Comparison of ENCODE assay signal across 8 cellular contexts in genomic region chr4:39046243-39046642, GRCh38. TPM values are rescaled to one million over a fixed set of nuclear protein-coding genes. Genes with fewer than 3 reads are reported as not detected.
DNase-seq lines count a peak whose midpoint lies in the region; ATAC-seq, FAIRE-seq and TF ChIP-seq lines count a peak whose summit lies in the region.

No MANE protein-coding gene starts in this region.

- TSS peak; percentile 61 for BruUV-seq in K562 (replicated peaks; lab: Mats Ljungman, UMichigan)

- no peak for TF ChIP-seq RAD21 in K562 (CRISPR knock-in tag; conservative IDR thresholded peaks at IDR 0.05 in 1 of 2, IDR thresholded peaks at IDR 0.05 in 1 of 2)

- no peak for TF ChIP-seq POLR2A in K562 (conservative IDR thresholded peaks at IDR 0.05)

- no peaks in the 10 kb centered on the region for H3K9me3 ChIP-seq in CD4-positive, alpha-beta memory T cell (ENCODE audit: control insufficient read depth in 1 of 2, low read length in 2 of 2)
- H3K9me3 ChIP-seq in K562 (replicated peaks; ENCODE audit: control insufficient read depth, insufficient read depth, low read depth, low read length), result no peaks in the 10 kb centered on the region

- H3K27me3 Mint-ChIP-seq in CD4-positive, alpha-beta memory T cell, result no peaks in the 10 kb centered on the region
- no peaks in the 10 kb centered on the region for H3K27me3 Mint-ChIP-seq in naive thymus-derived CD8-positive, alpha-beta T cell

- peaks cover 0 to 18% of the 10 kb centered on the region in 2 donors for H3K36me3 Mint-ChIP-seq in CD4-positive, alpha-beta memory T cell
- no peaks in the 10 kb centered on the region for H3K36me3 Mint-ChIP-seq in naive thymus-derived CD8-positive, alpha-beta T cell

- TF ChIP-seq CTCF in K562 (IDR thresholded peaks at IDR 0.05 in 2 of 3, conservative IDR thresholded peaks at IDR 0.05 in 1 of 3; ENCODE audit: insufficient read depth in 2 of 3, low read depth in 1 of 3, low read length in 3 of 3) (no peak), GM10266 (IDR thresholded peaks at IDR 0.05; ENCODE audit: control insufficient read depth, insufficient read depth, low read depth, missing control alignments) (no peak)

- peak overlapping the region; percentile 81 to 98 (median 94) for H3K4me3 Mint-ChIP-seq in CD4-positive, alpha-beta memory T cell
- peak overlapping the region; percentile 82 to 98 (median 92) for H3K4me3 Mint-ChIP-seq in naive thymus-derived CD8-positive, alpha-beta T cell

- in situ Hi-C loops in K562 (cut with MboI), result no loop called here

- H3K9me3 Mint-ChIP-seq in CD4-positive, alpha-beta memory T cell, result peaks cover 0 to 2% (median 0%) of the 10 kb centered on the region in 8 donors
- H3K9me3 Mint-ChIP-seq in naive thymus-derived CD8-positive, alpha-beta T cell, result no peaks in the 10 kb centered on the region

- H3K79me2 ChIP-seq in K562 (ENCODE audit: control insufficient read depth, insufficient read depth, low read length), result peaks cover 31% of the 10 kb centered on the region

- peak overlapping the region; percentile 73 to 88 for H3K9ac ChIP-seq in K562 (ENCODE audit: insufficient read depth in 1 of 2, low read depth in 2 of 2, low read length in 2 of 2)

- H3K4me3 ChIP-seq in CD4-positive, alpha-beta memory T cell (ENCODE audit: low read length in 2 of 2), result peak overlapping the region; percentile 2 to 73
- H3K4me3 ChIP-seq in K562, result peak overlapping the region; percentile 71

- no peaks in the 10 kb centered on the region for H3K36me3 ChIP-seq in CD4-positive, alpha-beta memory T cell (ENCODE audit: insufficient read depth, low read length)
- H3K36me3 ChIP-seq in K562 (ENCODE audit: control insufficient read depth, insufficient read depth, low read length), result no peaks in the 10 kb centered on the region

- CTCF ChIA-PET in CD4-positive, alpha-beta memory T cell (lab: Charles Lee; ENCODE audit: partially characterized antibody), result interaction anchor here (0.7 to 4.8 kb wide), 8 partner anchors 15 to 729 kb away, joined by 3 to 43 read pairs (median 4); partner anchors contain the start of gene TMEM156
- CTCF ChIA-PET in K562 (lab: Yijun Ruan, JAX; ENCODE audit: low intra/inter-chr PET ratio), result no interaction called here

- TF ChIP-seq EP300 in K562 (IDR thresholded peaks at IDR 0.05; ENCODE audit: low read length), result peak; percentile 37

- peaks cover 51% of the 10 kb centered on the region for H3K4me1 ChIP-seq in CD4-positive, alpha-beta memory T cell (ENCODE audit: insufficient read depth, low read length)
- H3K4me1 ChIP-seq in K562 (replicated peaks in 1 of 2; ENCODE audit: control insufficient read depth in 2 of 2, insufficient read depth in 2 of 2, low read length in 2 of 2), result peaks cover 0 to 18% of the 10 kb centered on the region in 2 experiments; a peak in 3 of 5 replicates

- no peaks in the 10 kb centered on the region for H3K9me1 ChIP-seq in K562 (ENCODE audit: control insufficient read depth, insufficient read depth, low read length)

- peak overlapping the region; percentile 69 for H2AFZ ChIP-seq in K562 (ENCODE audit: low read depth, low read length)

- peak; percentile 74 for FAIRE-seq in K562 (lab: Jason Lieb, UNC)

- intact Hi-C loops in CD4-positive, alpha-beta memory T cell (cut with micrococcal nuclease), result loop anchor here (5.0 to 10.0 kb wide), 5 partner anchors 86 to 731 kb away; partner anchors contain the start of gene KLF3
- intact Hi-C loops in K562 (cut with micrococcal nuclease) (loop anchor here (5.0 kb wide), 1 partner anchor 144 kb away; no protein-coding TSS in a partner anchor), posterior vena cava (cut with DNase I) (no loop called here)

- no peak for DNase-seq in CD4-positive, alpha-beta memory T cell
- DNase-seq in M059J (ENCODE audit: low read depth) (peak; percentile 44), K562 (ENCODE audit: extremely low read depth in 1 of 4, low spot score in 3 of 4) (peak in 2 of 4 experiments; percentile 27 to 79), GM10266 (ENCODE audit: extremely low spot score) (no peak), activated gamma-delta T cell (lab: John Stamatoyannopoulos, UW) (no peak), posterior vena cava (ENCODE audit: low spot score) (no peak)
- no peak for DNase-seq in naive thymus-derived CD8-positive, alpha-beta T cell

- 5% methylated on average over 8 of the region's 8 CpGs for WGBS in K562 (ENCODE audit: insufficient coverage, low coverage, missing lambda C conversion rate)

- no peaks in the 10 kb centered on the region for H4K20me1 ChIP-seq in K562 (replicated peaks; ENCODE audit: control insufficient read depth, insufficient read depth, low read length)

- POLR2A ChIA-PET in CD4-positive, alpha-beta memory T cell (lab: Charles Lee; ENCODE audit: partially characterized antibody), result interaction anchor here (0.6 to 6.3 kb wide), 8 partner anchors 9 to 96 kb away, joined by 3 to 100 read pairs (median 4); partner anchors contain the start of gene TMEM156
- POLR2A ChIA-PET in K562 (lab: Yijun Ruan, JAX), result interaction anchor here (1.1 to 1.7 kb wide), 5 partner anchors 8 to 104 kb away, joined by 3 to 9 read pairs (median 7); no protein-coding TSS in a partner anchor
- POLR2A ChIA-PET in naive thymus-derived CD8-positive, alpha-beta T cell (lab: Charles Lee), result interaction anchor here (0.6 to 5.4 kb wide), 2 partner anchors 15 to 21 kb away, joined by 5 to 67 read pairs; partner anchors contain the start of gene TMEM156

- H3K4me1 Mint-ChIP-seq in CD4-positive, alpha-beta memory T cell, result peaks cover 44 to 71% (median 53%) of the 10 kb centered on the region in 4 donors
- H3K4me1 Mint-ChIP-seq in naive thymus-derived CD8-positive, alpha-beta T cell, result peaks cover 20 to 64% (median 54%) of the 10 kb centered on the region in 4 donors

- H3K27ac ChIP-seq in CD4-positive, alpha-beta memory T cell (ENCODE audit: low read depth, low read length), result peak overlapping the region; percentile 82
- peak overlapping the region; percentile 83; the same call in 2 of the 3 replicates for H3K27ac ChIP-seq in K562 (ENCODE audit: extremely low read depth, low read depth, low read length)

- ATAC-seq in K562 (peak; percentile 7; the same call in 1 of the 3 replicates), GM19023 (IDR thresholded peaks at IDR 0.05; ENCODE audit: unreplicated experiment) (no peak)
- no peak for ATAC-seq in naive thymus-derived CD8-positive, alpha-beta T cell

- H3K4me2 ChIP-seq in K562 (ENCODE audit: insufficient read depth, low read length), result peak overlapping the region; percentile 70

- H3K27ac Mint-ChIP-seq in CD4-positive, alpha-beta memory T cell, result peak overlapping the region; percentile 79 to 98 (median 92)
- H3K27ac Mint-ChIP-seq in naive thymus-derived CD8-positive, alpha-beta T cell, result peak overlapping the region; percentile 73 to 98 (median 96)

- no peaks in the 10 kb centered on the region for H3K27me3 ChIP-seq in CD4-positive, alpha-beta memory T cell (ENCODE audit: insufficient read depth, low read length)
- H3K27me3 ChIP-seq in K562 (ENCODE audit: control insufficient read depth in 2 of 2, insufficient read depth in 2 of 2, low read length in 2 of 2), result no peaks in the 10 kb centered on the region

RNA-seq across cellular contexts. Expression of gene TMEM156, which starts 14.0 kb away (rescaled TPM):
- 10 to 100 TPM; 16.8 to 19.3 TPM for total RNA-seq in CD4-positive, alpha-beta memory T cell
- 10 to 100 TPM; 46.2 to 53.1 TPM for polyA plus RNA-seq in CD4-positive, alpha-beta memory T cell
- total RNA-seq in M059J (2014; rRNA removed; shearing (Covaris generic)), result 0.37 and 3.9 TPM in 2 replicates
- total RNA-seq in K562 (2011; cell fraction: chromatin; rRNA removed; ENCODE audit: low replicate concordance), result 3.8 and 11.7 TPM in 2 replicates
- 1.3 and 2.1 TPM in 2 replicates for total RNA-seq in K562 (2011; cell fraction: nucleolus; rRNA removed)
- 5.1 and 6.9 TPM in 2 replicates for total RNA-seq in K562 (2011; cell fraction: nucleoplasm; rRNA removed)
- total RNA-seq in K562 (2014; rRNA removed) (2.9 and 3.5 TPM in 2 replicates), K562 (2014; rRNA removed; fragmentation: Illumina TruSeq; extraction: Trizol) (7.6 and 9.2 TPM in 2 replicates), K562 (2015; rRNA removed; fragmentation: Illumina TruSeq; extraction: Trizol) (8.3 and 9.6 TPM in 2 replicates), K562 (2021) (3.7 and 4.4 TPM in 2 replicates), posterior vena cava (under 1 TPM; 0.29 to 0.65 TPM)
- polyA plus RNA-seq in K562 (2011; rRNA removed) (5.0 and 9.6 TPM in 2 replicates), K562 (2014; fragmentation: Illumina TruSeq; extraction: Trizol) (7.4 and 7.6 TPM in 2 replicates), K562 (2014; fragmentation: Nextera tagmentation; extraction: Ambion mirVana) (1 to 10 TPM; 5.9 to 6.9 TPM), K562 (2014; rRNA removed) (4.7 and 6.4 TPM in 2 replicates)
- 0.51 and 4.6 TPM in 2 replicates for polyA plus RNA-seq in K562 (2011; cell fraction: cytosol; rRNA removed)
- 1.5 and 2.5 TPM in 2 replicates for polyA plus RNA-seq in K562 (2011; cell fraction: nucleus; rRNA removed)
- 5.2 and 9.9 TPM in 2 replicates for polyA plus RNA-seq in K562 (2012)
- polyA minus RNA-seq in K562 (2011; rRNA and poly(A)+ RNA removed), result 4.3 and 10.8 TPM in 2 replicates
- 1.1 and 1.8 TPM in 2 replicates for polyA minus RNA-seq in K562 (2011; cell fraction: cytosol; rRNA and poly(A)+ RNA removed)
- polyA minus RNA-seq in K562 (2011; cell fraction: nucleus; rRNA and poly(A)+ RNA removed), result 2.0 and 6.6 TPM in 2 replicates
- 1 to 10 TPM; 7.8 to 9.4 TPM for total RNA-seq in naive thymus-derived CD8-positive, alpha-beta T cell
- polyA plus RNA-seq in naive thymus-derived CD8-positive, alpha-beta T cell, result 10 to 100 TPM; 18.2 to 26.9 (median 21.5) TPM

RNA-seq across cellular contexts. Expression of gene KLHL5, which starts 15.8 kb away (rescaled TPM):
- 10 to 100 TPM; 37.6 to 38.4 TPM for total RNA-seq in CD4-positive, alpha-beta memory T cell
- 10 to 100 TPM; 18.6 to 23.1 TPM for polyA plus RNA-seq in CD4-positive, alpha-beta memory T cell
- 28.4 and 38.1 TPM in 2 replicates for total RNA-seq in M059J (2014; rRNA removed; shearing (Covaris generic))
- 7.4 and 18.8 TPM in 2 replicates for total RNA-seq in K562 (2011; cell fraction: chromatin; rRNA removed; ENCODE audit: low replicate concordance)
- 3.7 TPM in 2 replicates for total RNA-seq in K562 (2011; cell fraction: nucleolus; rRNA removed)
- 8.4 and 14.3 TPM in 2 replicates for total RNA-seq in K562 (2011; cell fraction: nucleoplasm; rRNA removed)
- total RNA-seq in K562 (2014; rRNA removed) (14.1 and 16.7 TPM in 2 replicates), K562 (2014; rRNA removed; fragmentation: Illumina TruSeq; extraction: Trizol) (30.8 and 34.3 TPM in 2 replicates), K562 (2015; rRNA removed; fragmentation: Illumina TruSeq; extraction: Trizol) (24.9 and 28.0 TPM in 2 replicates), K562 (2021) (21.0 and 22.9 TPM in 2 replicates), posterior vena cava (10 to 100 TPM; 39.1 to 51.7 TPM)
- polyA plus RNA-seq in K562 (2011; rRNA removed) (22.1 and 27.9 TPM in 2 replicates), K562 (2014; fragmentation: Illumina TruSeq; extraction: Trizol) (21.1 and 22.1 TPM in 2 replicates), K562 (2014; fragmentation: Nextera tagmentation; extraction: Ambion mirVana) (1 to 10 TPM; 8.0 to 8.8 TPM), K562 (2014; rRNA removed) (12.2 and 16.3 TPM in 2 replicates)
- 6.5 and 28.1 TPM in 2 replicates for polyA plus RNA-seq in K562 (2011; cell fraction: cytosol; rRNA removed)
- 6.3 and 16.1 TPM in 2 replicates for polyA plus RNA-seq in K562 (2011; cell fraction: nucleus; rRNA removed)
- 24.3 and 24.7 TPM in 2 replicates for polyA plus RNA-seq in K562 (2012)
- 56.2 and 82.8 TPM in 2 replicates for polyA minus RNA-seq in K562 (2011; rRNA and poly(A)+ RNA removed)
- polyA minus RNA-seq in K562 (2011; cell fraction: cytosol; rRNA and poly(A)+ RNA removed), result 16.0 and 22.0 TPM in 2 replicates
- polyA minus RNA-seq in K562 (2011; cell fraction: nucleus; rRNA and poly(A)+ RNA removed), result 5.4 and 14.7 TPM in 2 replicates
- total RNA-seq in naive thymus-derived CD8-positive, alpha-beta T cell, result 10 to 100 TPM; 14.1 to 14.9 TPM
- 1 to 10 TPM; 3.9 to 5.6 (median 4.7) TPM for polyA plus RNA-seq in naive thymus-derived CD8-positive, alpha-beta T cell

Comparison
In these comparisons a context has a peak if more than half of its experiments do, and no peak if none do; other contexts are left out.
1. intact Hi-C loops: an anchor here in CD4-positive, alpha-beta memory T cell (5.0 to 10.0 kb wide) and K562 (5.0 kb wide); none called in posterior vena cava.